Comparison of ENCODE assay signal across 28 cellular contexts in genomic region chr6:16063580-16063979, GRCh38.
"Had no signal": no experiment of that assay in that cellular context is flagged by ENCODE, and none has a peak within 500 bp of the region (broad histone marks: within the 10 kb centered on the region; RNA-seq: fewer than 3 reads in every experiment).

No MANE protein-coding gene starts in this region.

- DNase-seq: activated B cell treated with CpG ODN at 0.5 μM for 24 hours; activated CD4-positive, alpha-beta T cell treated with anti-CD3 and anti-CD28 coated beads for 48 hours; activated CD4-positive, alpha-beta T cell treated with anti-CD3 and anti-CD28 coated beads, Interleukin-2, amount 50 U/mL, for 1 hour; activated CD4-positive, alpha-beta T cell treated with anti-CD3 and anti-CD28 coated beads, Interleukin-2, amount 50 U/mL, for 48 hours; activated CD8-positive, alpha-beta memory T cell treated with anti-CD3 and anti-CD28 coated beads for 24 hours; activated CD8-positive, alpha-beta T cell treated with anti-CD3 and anti-CD28 coated beads for 36 hours; activated effector memory CD4-positive, alpha-beta T cell treated with Interleukin-2 at 50 U/mL for 16 hours; activated gamma-delta T cell treated with Interleukin-2 at 50 U/mL for 16 hours; activated naive CD4-positive, alpha-beta T cell treated with anti-CD3 and anti-CD28 coated beads, Interleukin-2, amount 50 U/mL, for 16 hours; activated naive CD4-positive, alpha-beta T cell treated with Interleukin-2 at 50 U/mL for 16 hours; activated T-cell treated with anti-CD3 and anti-CD28 coated beads, Interleukin-2, amount 50 U/mL, for 4 hours; amniotic stem cell; anterior cingulate cortex; brain microvascular endothelial cell; dorsolateral prefrontal cortex; effector memory CD4-positive, alpha-beta T cell; endodermal cell; foreskin fibroblast; head of caudate nucleus; T1000; WERI-Rb-1 had no signal

- ATAC-seq: activated CD4-positive, CD25-positive, alpha-beta regulatory T cell treated with anti-CD3 and anti-CD28 coated beads, Interleukin-2, amount 50 U/mL, for 24 hours; activated CD8-positive, alpha-beta T cell treated with anti-CD3 and anti-CD28 coated beads for 36 hours; activated T-cell treated with anti-CD3 and anti-CD28 coated beads, Interleukin-2, amount 50 U/mL, for 4 hours; activated T-helper 17 cell treated with anti-CD3 and anti-CD28 coated beads, Interleukin-2, amount 50 U/mL, for 72 hours; esophagus mucosa had no signal

- H3K27ac ChIP-seq: brain microvascular endothelial cell, coronary artery, dorsolateral prefrontal cortex had no signal

- FAIRE-seq: astrocyte, bronchial epithelial cell, frontal cortex had no signal

- H3K27me3 ChIP-seq: brain microvascular endothelial cell had no signal

- H3K36me3 ChIP-seq: brain microvascular endothelial cell, WERI-Rb-1 had no signal

- H3K4me3 ChIP-seq: coronary artery, dorsolateral prefrontal cortex had no signal
